Comparison of ENCODE assay signal across 13 cellular contexts in genomic region chr10:23693398-23693797, GRCh38.
DNase-seq lines count a peak whose midpoint lies in the region; ATAC-seq and TF ChIP-seq lines count a peak whose summit lies in the region.
"Had no signal": no experiment of that assay in that cellular context is flagged by ENCODE, and none has a peak within 500 bp of the region (broad histone marks: within the 10 kb centered on the region; RNA-seq: fewer than 3 reads in every experiment).

No MANE protein-coding gene starts in this region.

- H3K4me1 ChIP-seq in H9 (ENCODE audit: insufficient read depth, low read length), result no peaks in the 10 kb centered on the region
- no peaks in the 10 kb centered on the region for H3K4me1 ChIP-seq in naive thymus-derived CD4-positive, alpha-beta T cell (ENCODE audit: control insufficient read depth in 2 of 2, insufficient read depth in 2 of 2, low read length in 2 of 2)
- H3K4me1 ChIP-seq: Caco-2, Peyer's patch had no signal

- H3K27ac Mint-ChIP-seq in H9, result no peak overlapping the region
- no peak overlapping the region for H3K27ac Mint-ChIP-seq in naive thymus-derived CD4-positive, alpha-beta T cell

- CTCF ChIA-PET in naive thymus-derived CD4-positive, alpha-beta T cell (lab: Charles Lee), result no interaction called here

- peak overlapping the region in 50 of 59 donors; percentile 37 to 75 (median 60) for H3K4me3 ChIP-seq in dorsolateral prefrontal cortex
- no peak overlapping the region for H3K4me3 ChIP-seq in naive thymus-derived CD4-positive, alpha-beta T cell (ENCODE audit: low read length)

- H2BK5ac ChIP-seq in H9 (ENCODE audit: insufficient read length, low read length), result no peak overlapping the region

- no peak overlapping the region for H3K14ac ChIP-seq in H9 (ENCODE audit: insufficient read depth, low read length)

- no peak overlapping the region for H2BK120ac ChIP-seq in H9 (ENCODE audit: low read depth, low read length, poor library complexity, severe bottlenecking)

- H2BK20ac ChIP-seq in H9 (ENCODE audit: low read depth, low read length, poor library complexity, severe bottlenecking), result no peak overlapping the region

- H4K5ac ChIP-seq in H9 (ENCODE audit: insufficient read length, low read depth, low read length), result no peak overlapping the region

- H3K36me3 Mint-ChIP-seq in H9 (ENCODE audit: insufficient read depth in 1 of 3, low read depth in 3 of 3), result no peaks in the 10 kb centered on the region; a peak in 1 of 7 replicates
- H3K36me3 Mint-ChIP-seq in naive thymus-derived CD4-positive, alpha-beta T cell, result no peaks in the 10 kb centered on the region

- H3K36me3 ChIP-seq in naive thymus-derived CD4-positive, alpha-beta T cell (ENCODE audit: control insufficient read depth in 2 of 3, insufficient read depth in 3 of 3, low read length in 3 of 3), result no peaks in the 10 kb centered on the region
- H3K36me3 ChIP-seq: Peyer's patch had no signal

- H3K4me2 ChIP-seq in H9 (ENCODE audit: insufficient read depth, insufficient read length, low read length), result peak overlapping the region; percentile 72

- peak; percentile 47 for TF ChIP-seq CTCF in H9 (conservative IDR thresholded peaks at IDR 0.05)
- TF ChIP-seq CTCF in dorsolateral prefrontal cortex (IDR thresholded peaks at IDR 0.05 in 54 of 56, conservative IDR thresholded peaks at IDR 0.05 in 2 of 56; ENCODE audit: low read depth in 1 of 56, partially characterized antibody in 56 of 56), result peak in 12 of 56 donors; percentile 6 to 30 (median 17)

- H3K27me3 ChIP-seq in H9 (ENCODE audit: insufficient read depth, low read length), result peaks cover 45% of the 10 kb centered on the region
- peaks cover 0 to 47% (median 31%) of the 10 kb centered on the region in 45 donors for H3K27me3 ChIP-seq in dorsolateral prefrontal cortex
- H3K27me3 ChIP-seq in naive thymus-derived CD4-positive, alpha-beta T cell (ENCODE audit: control insufficient read depth in 2 of 2, insufficient read depth in 2 of 2, low read length in 2 of 2), result no peaks in the 10 kb centered on the region

- no peak for ATAC-seq in naive thymus-derived CD4-positive, alpha-beta T cell
- ATAC-seq in GM21423 (IDR thresholded peaks at IDR 0.05; ENCODE audit: unreplicated experiment), result no peak
- no peak for ATAC-seq in HG02678 (IDR thresholded peaks at IDR 0.05; ENCODE audit: unreplicated experiment)
- ATAC-seq in HG02981 (IDR thresholded peaks at IDR 0.05; ENCODE audit: unreplicated experiment), result no peak
- no peak for ATAC-seq in HG02870 (IDR thresholded peaks at IDR 0.05; ENCODE audit: unreplicated experiment)

- H4K8ac ChIP-seq in H9 (replicated peaks; ENCODE audit: insufficient read length, low read depth, low read length), result no peak overlapping the region

- peaks cover 21% of the 10 kb centered on the region for H3K23me2 ChIP-seq in H9 (ENCODE audit: insufficient read length, low read depth, low read length, poor library complexity, severe bottlenecking)

- H3K18ac ChIP-seq in H9 (ENCODE audit: insufficient read length, low read depth, low read length), result no peak overlapping the region

- H3K23ac ChIP-seq in H9 (ENCODE audit: insufficient read length, low read depth, low read length), result no peak overlapping the region

- POLR2A ChIA-PET in naive thymus-derived CD4-positive, alpha-beta T cell (lab: Charles Lee), result no interaction called here

- H3K9ac ChIP-seq in H9 (ENCODE audit: extremely low read depth, insufficient read length, low read length), result no peak overlapping the region

- peak overlapping the region; percentile 67 to 86 for H3K4me3 Mint-ChIP-seq in H9
- peak overlapping the region in 7 of 10 donors; percentile 23 to 77 (median 32) for H3K4me3 Mint-ChIP-seq in naive thymus-derived CD4-positive, alpha-beta T cell

- no peaks in the 10 kb centered on the region for H3K79me1 ChIP-seq in H9 (ENCODE audit: insufficient read depth, low read depth, low read length, poor library complexity, severe bottlenecking)

- no peaks in the 10 kb centered on the region for H3K9me3 ChIP-seq in H9 (ENCODE audit: control insufficient read depth, low read depth, low read length)
- H3K9me3 ChIP-seq in naive thymus-derived CD4-positive, alpha-beta T cell (ENCODE audit: control insufficient read depth in 2 of 3, low read length in 3 of 3), result no peaks in the 10 kb centered on the region
- H3K9me3 ChIP-seq: Caco-2, Peyer's patch had no signal

- no peaks in the 10 kb centered on the region; a peak in 1 of 5 replicates for H3K9me3 Mint-ChIP-seq in H9
- no peaks in the 10 kb centered on the region for H3K9me3 Mint-ChIP-seq in naive thymus-derived CD4-positive, alpha-beta T cell

- DNase-seq in DMS114 treated with DMSO at 0.1 percent for 48 hours (lab: John Stamatoyannopoulos, UW; ENCODE audit: unreplicated experiment), result peak; percentile 32
- DNase-seq in H9, result peak; percentile 76
- peak in 8 of 10 donors; percentile 41 to 77 (median 60) for DNase-seq in dorsolateral prefrontal cortex
- DNase-seq in naive thymus-derived CD4-positive, alpha-beta T cell, result no peak
- DNase-seq: activated naive CD4-positive, alpha-beta T cell treated with Interleukin-2 at 50 U/mL for 16 hours; Caco-2; midbrain; NCI-H187; Peyer's patch had no signal

- H3K4ac ChIP-seq in H9 (ENCODE audit: low read depth, low read length), result no peak overlapping the region

- peaks cover 97% of the 10 kb centered on the region for H3K27me3 Mint-ChIP-seq in H9 (ENCODE audit: low read depth)
- H3K27me3 Mint-ChIP-seq in naive thymus-derived CD4-positive, alpha-beta T cell, result peaks cover 46 to 70% (median 58%) of the 10 kb centered on the region in 5 donors

- H3K27ac ChIP-seq in H9 (ENCODE audit: insufficient read length, low read depth, low read length) (no peak overlapping the region), dorsolateral prefrontal cortex (peak overlapping the region in 2 of 59 donors; percentile 33 to 37)
- H3K27ac ChIP-seq in naive thymus-derived CD4-positive, alpha-beta T cell (ENCODE audit: low read depth, low read length), result no peak overlapping the region
- H3K27ac ChIP-seq: Peyer's patch had no signal

- H3T11ph ChIP-seq in H9 (ENCODE audit: low read length), result no peak overlapping the region

- no peak overlapping the region for H2AFZ ChIP-seq in H9 (ENCODE audit: low read length)

- peaks cover 2% of the 10 kb centered on the region for H4K20me1 ChIP-seq in H9 (ENCODE audit: control insufficient read depth, insufficient read depth, insufficient read length)

- no CpG with 5 or more reads among the region's 26 CpGs for WGBS in H9 (ENCODE audit: extremely low coverage, insufficient read length, low lambda C conversion rate)

- no peak overlapping the region for H2AK5ac ChIP-seq in H9 (ENCODE audit: insufficient read length, low read length)

- intact Hi-C loops in dorsolateral prefrontal cortex (cut with DNase I), result no loop called here
- intact Hi-C loops in naive thymus-derived CD4-positive, alpha-beta T cell (cut with micrococcal nuclease), result no loop called here

- no peak overlapping the region for H4K91ac ChIP-seq in H9 (ENCODE audit: insufficient read length, low read depth, low read length)

- H3K4me1 Mint-ChIP-seq in H9, result peaks cover 18 to 22% of the 10 kb centered on the region in 2 experiments
- H3K4me1 Mint-ChIP-seq in naive thymus-derived CD4-positive, alpha-beta T cell, result peaks cover 0 to 29% (median 10%) of the 10 kb centered on the region in 7 donors

- H2BK15ac ChIP-seq in H9 (ENCODE audit: low read depth, low read length), result no peak overlapping the region

- no peaks in the 10 kb centered on the region for H3K79me2 ChIP-seq in H9 (ENCODE audit: insufficient read depth, low read length)

- no peak overlapping the region for H3K56ac ChIP-seq in H9 (ENCODE audit: insufficient read length, low read depth, low read length)

- no peak overlapping the region for H2BK12ac ChIP-seq in H9 (ENCODE audit: insufficient read length, low read depth, low read length)

Comparison
In these comparisons a context has a peak if more than half of its experiments do, and no peak if none do; other contexts are left out.
1. DNase-seq: peak in DMS114 treated with DMSO at 0.1 percent for 48 hours (single experiment), H9 (single experiment) and dorsolateral prefrontal cortex (8 of 10); none in naive thymus-derived CD4-positive, alpha-beta T cell (0 of 9).